ENCODE assay signal across 8 cellular contexts in the genomic region with DNA sequence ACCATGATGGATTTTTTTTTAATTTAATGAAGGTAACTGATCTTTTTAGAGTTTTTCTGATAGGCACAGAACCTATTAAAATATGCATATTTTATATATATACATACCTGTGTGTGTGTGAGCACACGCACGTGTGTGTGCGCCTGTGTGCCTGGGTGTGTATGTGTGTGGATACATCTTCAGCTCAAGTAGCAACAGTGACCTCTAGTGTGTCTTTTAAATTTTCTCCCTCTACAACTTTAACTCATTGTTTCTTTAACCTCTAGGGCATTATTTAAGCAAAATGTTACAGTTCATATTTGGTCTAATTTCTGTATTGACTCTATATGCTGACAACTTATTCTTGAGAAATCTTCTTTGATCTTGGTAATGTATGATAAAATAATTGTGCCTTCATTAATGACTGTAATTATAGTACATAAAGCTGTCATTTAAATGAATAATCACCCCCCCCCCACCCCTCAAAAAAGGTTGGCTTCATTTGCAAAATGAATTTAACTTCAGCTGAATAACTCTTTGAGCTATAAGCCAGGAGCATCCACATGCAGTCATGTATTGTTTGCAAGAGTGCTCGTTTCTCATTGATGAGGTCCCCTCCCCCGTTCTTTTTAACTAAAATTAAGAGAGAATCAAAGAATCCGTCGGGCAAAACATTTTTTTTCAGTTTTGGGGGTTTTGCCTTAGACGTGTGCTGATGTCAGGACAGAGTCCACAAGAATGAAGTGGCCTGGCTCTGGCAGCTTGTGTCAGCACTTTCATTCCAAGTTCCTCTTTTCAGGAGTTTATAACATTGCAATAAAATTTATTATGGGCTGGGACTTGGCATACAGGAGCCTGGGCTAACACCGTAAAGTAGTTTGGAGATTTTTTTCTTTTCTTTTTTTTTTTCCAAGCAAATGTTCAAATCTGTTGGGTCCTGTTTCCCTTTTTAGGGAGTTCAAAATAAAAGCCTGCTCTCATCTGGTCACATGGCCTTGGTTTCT.
DNase-seq lines count a peak whose midpoint lies in the region; ATAC-seq, FAIRE-seq and TF ChIP-seq lines count a peak whose summit lies in the region.

No MANE protein-coding gene starts in this region.

- FAIRE-seq in D721Med (lab: Jason Lieb, UNC): peak; percentile 89

- no peaks in the 10 kb centered on the region for H3K4me1 Mint-ChIP-seq in activated T-helper 1 cell treated with anti-CD3 and anti-CD28 coated beads, Interleukin-12 subunit alpha, Interleukin-12 subunit beta, Interleukin-2, Interleukin-4 antibody, amounts not matched to agents 30 ng/mL and 10 ng/mL and 1 ng/mL, durations not matched to agents 14 hours and 24 hours and 36 hours (ENCODE audit: low read depth)

- no peak for TF ChIP-seq EP300 in stomach (IDR thresholded peaks at IDR 0.05)

- no peaks in the 10 kb centered on the region for H3K9me3 Mint-ChIP-seq in activated T-helper 1 cell treated with anti-CD3 and anti-CD28 coated beads, Interleukin-12 subunit alpha, Interleukin-12 subunit beta, Interleukin-2, Interleukin-4 antibody, amounts not matched to agents 30 ng/mL and 10 ng/mL and 1 ng/mL, durations not matched to agents 14 hours and 24 hours and 36 hours

- DNase-seq in D721Med (ENCODE audit: insufficient read length, low spot score): no peak
- DNase-seq in Jurkat, Clone E6-1 (ENCODE audit: low read depth, low spot score): peak; percentile 41
- DNase-seq in SK-MEL-5 (ENCODE audit: low read depth, low spot score): peak; percentile 69
- DNase-seq in glomerular visceral epithelial cell (ENCODE audit: extremely low spot score): peak; percentile 31
- no peak for DNase-seq in stomach
- DNase-seq in activated T-helper 1 cell treated with anti-CD3 and anti-CD28 coated beads, Interleukin-12 subunit alpha, Interleukin-12 subunit beta, Interleukin-2, Interleukin-4 antibody, amounts not matched to agents 30 ng/mL and 10 ng/mL and 1 ng/mL, durations not matched to agents 14 hours and 24 hours and 36 hours (ENCODE audit: low spot score): no peak

- no peak overlapping the region for H3K27ac Mint-ChIP-seq in activated T-helper 1 cell treated with anti-CD3 and anti-CD28 coated beads, Interleukin-12 subunit alpha, Interleukin-12 subunit beta, Interleukin-2, Interleukin-4 antibody, amounts not matched to agents 30 ng/mL and 10 ng/mL and 1 ng/mL, durations not matched to agents 14 hours and 24 hours and 36 hours

- H3K4me3 ChIP-seq in Jurkat, Clone E6-1 (ENCODE audit: low read length): no peak overlapping the region
- no peak overlapping the region for H3K4me3 ChIP-seq in stomach

- no peaks in the 10 kb centered on the region for H3K36me3 Mint-ChIP-seq in activated T-helper 1 cell treated with anti-CD3 and anti-CD28 coated beads, Interleukin-12 subunit alpha, Interleukin-12 subunit beta, Interleukin-2, Interleukin-4 antibody, amounts not matched to agents 30 ng/mL and 10 ng/mL and 1 ng/mL, durations not matched to agents 14 hours and 24 hours and 36 hours (ENCODE audit: low read depth)

- H3K27me3 ChIP-seq in stomach: no peaks in the 10 kb centered on the region

- peaks cover 0 to 9% (median 3%) of the 10 kb centered on the region in 4 donors for H3K4me1 ChIP-seq in stomach

- TF ChIP-seq POLR2A in stomach (IDR thresholded peaks at IDR 0.05): no peak

- H3K4me3 Mint-ChIP-seq in activated T-helper 1 cell treated with anti-CD3 and anti-CD28 coated beads, Interleukin-12 subunit alpha, Interleukin-12 subunit beta, Interleukin-2, Interleukin-4 antibody, amounts not matched to agents 30 ng/mL and 10 ng/mL and 1 ng/mL, durations not matched to agents 14 hours and 24 hours and 36 hours: no peak overlapping the region

- H3K9me3 ChIP-seq in stomach: no peaks in the 10 kb centered on the region

- no peak overlapping the region for H3K27ac ChIP-seq in stomach

- H3K36me3 ChIP-seq in stomach: no peaks in the 10 kb centered on the region

- 23 to 37% (median 36%) methylated on average over 9 of the region's 9 CpGs for WGBS in stomach, 5 donors

- intact Hi-C loops in stomach (cut with DNase I; ENCODE audit: low total_unique reads): no loop called here
- intact Hi-C loops in activated T-helper 1 cell treated with anti-CD3 and anti-CD28 coated beads, Interleukin-12 subunit alpha, Interleukin-12 subunit beta, Interleukin-2, Interleukin-4 antibody, amounts not matched to agents 30 ng/mL and 10 ng/mL and 1 ng/mL, durations not matched to agents 14 hours and 24 hours and 36 hours (cut with micrococcal nuclease): loop anchor here (5.0 kb wide), 1 partner anchor 1050 kb away; no protein-coding TSS in a partner anchor

- no peak for ATAC-seq in GM18519 (IDR thresholded peaks at IDR 0.05; ENCODE audit: low FRiP score, unreplicated experiment)
- ATAC-seq in GM18502 (IDR thresholded peaks at IDR 0.05; ENCODE audit: poor library complexity, unreplicated experiment): no peak

- H3K27me3 Mint-ChIP-seq in activated T-helper 1 cell treated with anti-CD3 and anti-CD28 coated beads, Interleukin-12 subunit alpha, Interleukin-12 subunit beta, Interleukin-2, Interleukin-4 antibody, amounts not matched to agents 30 ng/mL and 10 ng/mL and 1 ng/mL, durations not matched to agents 14 hours and 24 hours and 36 hours (ENCODE audit: insufficient read depth): peaks cover 2% of the 10 kb centered on the region

- in situ Hi-C loops in SK-MEL-5 (cut with HindIII; ENCODE audit: low pct_unique_long_range_greater_than_20kb, low sequenced_read_pairs): no loop called here

- TF ChIP-seq CTCF in D721Med (IDR thresholded peaks at IDR 0.05; ENCODE audit: insufficient read depth, missing control alignments): peak; percentile 48
- TF ChIP-seq CTCF in stomach (IDR thresholded peaks at IDR 0.05): peak in 5 of 7 experiments; percentile 13 to 37 (median 20)

Comparison
In these comparisons a context has a peak if more than half of its experiments do, and no peak if none do; other contexts are left out.
1. DNase-seq: peak in Jurkat, Clone E6-1 (single experiment), SK-MEL-5 (single experiment) and glomerular visceral epithelial cell (single experiment); none in D721Med (single experiment), stomach (single experiment) and activated T-helper 1 cell treated with anti-CD3 and anti-CD28 coated beads, Interleukin-12 subunit alpha, Interleukin-12 subunit beta, Interleukin-2, Interleukin-4 antibody, amounts not matched to agents 30 ng/mL and 10 ng/mL and 1 ng/mL, durations not matched to agents 14 hours and 24 hours and 36 hours (single experiment).